9 cellular contexts compared by ENCODE assay signal in genomic region chr1:33152685-33153432, GRCh38. TPM values are rescaled to one million over a fixed set of nuclear protein-coding genes. Genes with fewer than 3 reads are reported as not detected.
DNase-seq lines count a peak whose midpoint lies in the region; ATAC-seq, FAIRE-seq and TF ChIP-seq lines count a peak whose summit lies in the region.
"Had no signal": no experiment of that assay in that cellular context is flagged by ENCODE, and none has a peak within 500 bp of the region (broad histone marks: within the 10 kb centered on the region; RNA-seq: fewer than 3 reads in every experiment).

No MANE protein-coding gene starts in this region.

- dilution Hi-C loops in keratinocyte (cut with MboI; ENCODE audit: extremely low pct_ligation_motif_present, low sequenced_read_pairs), result no loop called here

- no peak for ATAC-seq in HG03565 (IDR thresholded peaks at IDR 0.05; ENCODE audit: unreplicated experiment)

- H3K9ac ChIP-seq in astrocyte (ENCODE audit: low read length) (no peak overlapping the region), keratinocyte (ENCODE audit: control insufficient read depth, extremely low read depth, insufficient read depth, low read length) (no peak overlapping the region)

- H3K27me3 Mint-ChIP-seq in astrocyte (ENCODE audit: low read depth, unreplicated experiment), result no peaks in the 10 kb centered on the region
- H3K27me3 Mint-ChIP-seq: T-cell had no signal

- peaks cover 34% of the 10 kb centered on the region for H3K36me3 Mint-ChIP-seq in astrocyte (ENCODE audit: low read depth, unreplicated experiment)

- H2AFZ ChIP-seq in astrocyte (ENCODE audit: low read depth, low read length) (no peak overlapping the region), keratinocyte (ENCODE audit: control insufficient read depth, low read length) (no peak overlapping the region)

- CTCF ChIA-PET in A673 (lab: Charles Lee), result interaction anchor here (0.5 to 1.1 kb wide), 3 partner anchors 26 to 146 kb away, joined by 3 to 8 read pairs (median 3); no protein-coding TSS in a partner anchor

- H3K27ac Mint-ChIP-seq in astrocyte (ENCODE audit: unreplicated experiment), result no peak overlapping the region

- H4K20me1 ChIP-seq in astrocyte (ENCODE audit: insufficient read depth, low read length) (no peaks in the 10 kb centered on the region), keratinocyte (ENCODE audit: control insufficient read depth, extremely low read depth, insufficient read depth, low read length) (no peaks in the 10 kb centered on the region)

- H3K9me1 ChIP-seq in keratinocyte (ENCODE audit: control insufficient read depth, extremely low read depth, insufficient read depth, low read length), result no peaks in the 10 kb centered on the region

- no peaks in the 10 kb centered on the region for H3K9me3 ChIP-seq in A673 (ENCODE audit: low read depth, low read length, poor library complexity, severe bottlenecking)
- H3K9me3 ChIP-seq in astrocyte (ENCODE audit: insufficient read depth, low read depth, low read length), result no peaks in the 10 kb centered on the region
- H3K9me3 ChIP-seq in keratinocyte (ENCODE audit: control insufficient read depth, low read depth, low read length), result no peaks in the 10 kb centered on the region

- POLR2A ChIA-PET in A673 (lab: Charles Lee; ENCODE audit: low non-redundant PET), result no interaction called here

- peak overlapping the region; percentile 62 for H3K4me3 Mint-ChIP-seq in astrocyte (ENCODE audit: unreplicated experiment)
- H3K4me3 Mint-ChIP-seq: T-cell had no signal

- peak overlapping the region; percentile 47 for H3K27ac ChIP-seq in A673 (ENCODE audit: low read depth, low read length, poor library complexity, severe bottlenecking)
- no peak overlapping the region for H3K27ac ChIP-seq in astrocyte (ENCODE audit: low read depth, low read length)
- no peak overlapping the region for H3K27ac ChIP-seq in keratinocyte (ENCODE audit: control insufficient read depth, insufficient read depth, low read length)

- H3K4me1 Mint-ChIP-seq in astrocyte (ENCODE audit: low read depth, unreplicated experiment), result peaks cover 30% of the 10 kb centered on the region

- H3K27me3 ChIP-seq in A673 (replicated peaks; ENCODE audit: insufficient read depth, low read depth, low read length, poor library complexity) (no peaks in the 10 kb centered on the region), astrocyte (ENCODE audit: insufficient read depth, low read length) (no peaks in the 10 kb centered on the region), keratinocyte (ENCODE audit: control insufficient read depth, extremely low read depth, insufficient read depth, low read length) (no peaks in the 10 kb centered on the region)

- TF ChIP-seq CTCF in A673 (conservative IDR thresholded peaks at IDR 0.05; ENCODE audit: low read depth, low read length) (no peak), astrocyte (IDR thresholded peaks at IDR 0.05; ENCODE audit: insufficient read depth, low read depth, low read length) (no peak), keratinocyte (optimal IDR thresholded peaks at IDR 0.05 in 1 of 3, IDR thresholded peaks at IDR 0.05 in 1 of 3, conservative IDR thresholded peaks at IDR 0.05 in 1 of 3; ENCODE audit: extremely low read depth in 1 of 3, insufficient read depth in 2 of 3, low read length in 3 of 3) (no peak)

- H3K4me3 ChIP-seq in A673 (ENCODE audit: low read depth, low read length, poor library complexity, severe bottlenecking) (no peak overlapping the region), astrocyte (ENCODE audit: insufficient read depth, low read depth, low read length) (no peak overlapping the region), keratinocyte (ENCODE audit: control insufficient read depth in 2 of 3, extremely low read depth in 1 of 3, insufficient read depth in 2 of 3, low read depth in 1 of 3, low read length in 3 of 3) (no peak overlapping the region)

- DNase-seq in A673 (ENCODE audit: low spot score), result peak; percentile 84
- DNase-seq in LHCN-M2 (ENCODE audit: low read depth), result peak; percentile 79
- DNase-seq in astrocyte (ENCODE audit: low read depth), result no peak
- DNase-seq in keratinocyte (ENCODE audit: low read depth, low spot score), result no peak
- DNase-seq in NCI-H774 (lab: John Stamatoyannopoulos, UW), result no peak
- DNase-seq in amniotic stem cell (lab: John Stamatoyannopoulos, UW), result no peak
- DNase-seq in NOMO-1 treated with DMSO at 0.1 percent for 48 hours (lab: John Stamatoyannopoulos, UW; ENCODE audit: unreplicated experiment), result no peak
- DNase-seq: T-cell had no signal

- no peaks in the 10 kb centered on the region for H3K36me3 ChIP-seq in A673 (ENCODE audit: insufficient read depth, low read length, poor library complexity, severe bottlenecking)
- peaks cover 5% of the 10 kb centered on the region for H3K36me3 ChIP-seq in astrocyte (ENCODE audit: insufficient read depth, low read length)
- H3K36me3 ChIP-seq in keratinocyte (ENCODE audit: control insufficient read depth in 2 of 2, extremely low read depth in 1 of 2, insufficient read depth in 2 of 2, low read length in 2 of 2), result peaks cover 0 to 11% of the 10 kb centered on the region in 2 experiments

- no TSS peak for BruUV-seq in A673 (replicated peaks; lab: Mats Ljungman, UMichigan)

- peak overlapping the region; percentile 19 for H3K4me2 ChIP-seq in astrocyte (ENCODE audit: low read length)
- no peak overlapping the region for H3K4me2 ChIP-seq in keratinocyte (ENCODE audit: control insufficient read depth, extremely low read depth, insufficient read depth, low read depth, low read length)

- FAIRE-seq in astrocyte (lab: Jason Lieb, UNC) (no peak), keratinocyte (lab: Jason Lieb, UNC) (peak; percentile 17)

- H3K4me1 ChIP-seq in A673 (ENCODE audit: insufficient read depth, low read length, poor library complexity, severe bottlenecking) (peaks cover 17% of the 10 kb centered on the region), astrocyte (ENCODE audit: insufficient read depth, low read length) (peaks cover 12% of the 10 kb centered on the region), keratinocyte (ENCODE audit: control insufficient read depth, extremely low read depth, insufficient read depth, low read length) (peaks cover 21% of the 10 kb centered on the region)

- H3K79me2 ChIP-seq in astrocyte (ENCODE audit: insufficient read depth, low read length), result no peaks in the 10 kb centered on the region
- H3K79me2 ChIP-seq in keratinocyte (ENCODE audit: control insufficient read depth, insufficient read depth, low read length), result no peaks in the 10 kb centered on the region

- intact Hi-C loops in A673 (cut with micrococcal nuclease; ENCODE audit: unreplicated experiment), result no loop called here

- peaks cover 1% of the 10 kb centered on the region for H3K9me3 Mint-ChIP-seq in astrocyte (ENCODE audit: unreplicated experiment)
- H3K9me3 Mint-ChIP-seq: T-cell had no signal

RNA-seq across cellular contexts. Expression of gene TRIM62, which starts 29.0 kb away (rescaled TPM):
- 2.8 and 3.5 TPM in 2 replicates for total RNA-seq in A673 (2021)
- total RNA-seq in LHCN-M2 (2014; rRNA removed), result 11.5 and 11.9 TPM in 2 replicates
- polyA plus RNA-seq in LHCN-M2 (2012), result 5.7 TPM
- 10.8 and 11.5 TPM in 2 replicates for total RNA-seq in astrocyte
- polyA plus RNA-seq in keratinocyte, result 2.0 to 4.7 TPM (median 2.2 TPM) in 3 replicates
- 2.0 TPM for polyA plus RNA-seq in keratinocyte (2011; ENCODE audit: low read depth)
- polyA plus RNA-seq in keratinocyte (2011; cell fraction: cytosol; rRNA removed), result 4.6 and 5.5 TPM in 2 replicates
- polyA plus RNA-seq in keratinocyte (2011; cell fraction: nucleus; rRNA removed), result 10.2 and 13.8 TPM in 2 replicates
- polyA plus RNA-seq in keratinocyte (2012; ENCODE audit: low replicate concordance), result 6.9 TPM in 2 replicates
- polyA minus RNA-seq in keratinocyte, result 2.8 to 17.1 TPM (median 5.5 TPM) in 3 replicates
- 8.6 TPM for polyA minus RNA-seq in keratinocyte (2011; cell fraction: cytosol; rRNA and poly(A)+ RNA removed)
- 6.9 and 7.8 TPM in 2 replicates for polyA minus RNA-seq in keratinocyte (2011; cell fraction: nucleus; rRNA and poly(A)+ RNA removed)

Comparison
In these comparisons a context has a peak if more than half of its experiments do, and no peak if none do; other contexts are left out.
1. DNase-seq: peak in A673 (single experiment) and LHCN-M2 (single experiment); none in astrocyte (single experiment), keratinocyte (single experiment), NCI-H774 (single experiment), amniotic stem cell (single experiment) and NOMO-1 treated with DMSO at 0.1 percent for 48 hours (single experiment).